Comparison of ENCODE assay signal across 20 cellular contexts in the genomic region with DNA sequence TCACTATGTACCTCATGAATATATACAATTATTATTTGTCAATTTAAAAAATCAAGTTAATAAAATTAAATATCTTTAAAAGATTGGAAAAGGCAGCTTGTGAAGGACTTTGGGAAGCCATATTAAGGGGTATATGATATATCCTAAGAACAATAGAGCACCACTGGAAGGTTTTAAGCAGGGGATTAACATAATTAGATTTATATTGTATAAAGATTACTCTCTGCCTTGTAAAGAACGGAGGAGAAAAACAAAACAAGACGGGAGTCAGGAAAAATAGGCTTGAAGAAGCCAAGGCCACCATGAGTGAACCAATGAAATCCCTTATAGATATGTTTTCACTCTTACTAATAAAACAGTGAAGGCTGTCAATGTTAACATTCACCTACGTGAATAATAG. TPM values are rescaled to one million over a fixed set of nuclear protein-coding genes. Genes with fewer than 3 reads are reported as not detected.
DNase-seq lines count a peak whose midpoint lies in the region; ATAC-seq and FAIRE-seq lines count a peak whose summit lies in the region.
"Had no signal": no experiment of that assay in that cellular context is flagged by ENCODE, and none has a peak within 500 bp of the region (broad histone marks: within the 10 kb centered on the region; RNA-seq: fewer than 3 reads in every experiment).

No MANE protein-coding gene starts in this region.

- peak; percentile 74 for DNase-seq in NCI-H82 (lab: John Stamatoyannopoulos, UW)
- DNase-seq in left colon = no peak
- DNase-seq in ecto neural progenitor cell (ENCODE audit: low spot score) = no peak
- no peak for DNase-seq in NCI-H524 (lab: John Stamatoyannopoulos, UW)
- DNase-seq: 8988T; AML-193; Caco-2; Calu3; CD4-positive, alpha-beta T cell; CD8-positive, alpha-beta T cell; DMS79 treated with DMSO at 0.1 percent for 48 hours; GF-D8 had no signal

- intact Hi-C loops in left colon (cut with DNase I, micrococcal nuclease) = no loop called here

- ATAC-seq in left colon = no peak
- ATAC-seq: A549; CD8-positive, alpha-beta T cell had no signal

- FAIRE-seq in A204.1 (lab: Jason Lieb, UNC) = peak; percentile 43
- FAIRE-seq in TTC549 (lab: Jason Lieb, UNC) = peak; percentile 32
- FAIRE-seq: A549, D721Med, G401.6, GM12891, GM19239 had no signal

RNA-seq across cellular contexts. Expression of a gene that starts 11.1 kb away (rescaled TPM):
- under 1 TPM; 0.24 to 0.36 TPM for total RNA-seq in left colon
- total RNA-seq: B cell; Caco-2; CD8-positive, alpha-beta T cell had no signal
